Comparison of ENCODE assay signal across 23 cellular contexts in genomic region chr14:95915326-95915725, GRCh38. TPM values are rescaled to one million over a fixed set of nuclear protein-coding genes. Genes with fewer than 3 reads are reported as not detected.
DNase-seq lines count a peak whose midpoint lies in the region; ATAC-seq and TF ChIP-seq lines count a peak whose summit lies in the region.
"Had no signal": no experiment of that assay in that cellular context is flagged by ENCODE, and none has a peak within 500 bp of the region (broad histone marks: within the 10 kb centered on the region; RNA-seq: fewer than 3 reads in every experiment).

No MANE protein-coding gene starts in this region.

- H3K9ac ChIP-seq in HCT116 (ENCODE audit: low read length) (no peak overlapping the region), NT2/D1 (ENCODE audit: insufficient read length, low read depth) (peak overlapping the region; percentile 44), iPS-20b (ENCODE audit: low read depth, low read length) (0 out of 2 replicates have a peak overlapping the region, but pooled peaks have one; percentile 22)
- H3K9ac ChIP-seq: BLaER1 treated with 17β-estradiol and CSF1 and Interleukin-3, amounts not matched to agents 10 nM and 100 nM; KMS-11 had no signal

- TF ChIP-seq CTCF in HCT116 (IDR thresholded peaks at IDR 0.05 in 2 of 3, conservative IDR thresholded peaks at IDR 0.05 in 1 of 3; ENCODE audit: borderline replicate concordance in 1 of 3, insufficient read depth in 1 of 3, low read depth in 2 of 3, low read length in 2 of 3) (no peak), ascending aorta (IDR thresholded peaks at IDR 0.05) (no peak)

- TF ChIP-seq POLR2A in HCT116 (IDR thresholded peaks at IDR 0.05; ENCODE audit: borderline replicate concordance, extremely low read depth, insufficient read depth, insufficient read length), result no peak

- H3K9me3 ChIP-seq in HCT116 (ENCODE audit: control insufficient read depth in 1 of 2, insufficient read depth in 1 of 2, low read depth in 1 of 2, low read length in 2 of 2) (no peaks in the 10 kb centered on the region), NT2/D1 (ENCODE audit: insufficient read depth, low read length) (no peaks in the 10 kb centered on the region), iPS-20b (ENCODE audit: insufficient read depth, low read depth, low read length) (no peaks in the 10 kb centered on the region), ascending aorta (no peaks in the 10 kb centered on the region)
- H3K9me3 ChIP-seq: vagina had no signal

- ATAC-seq in HCT116 (peak; percentile 42; the same call in 1 of the 2 replicates), GM21576 (IDR thresholded peaks at IDR 0.05; ENCODE audit: unreplicated experiment) (no peak)
- ATAC-seq: effector memory CD8-positive, alpha-beta T cell had no signal

- H3K4me3 ChIP-seq in HCT116 (replicated peaks in 1 of 2; ENCODE audit: low read depth in 1 of 2, low read length in 2 of 2) (no peak overlapping the region), NT2/D1 (ENCODE audit: insufficient read length, low read depth) (no peak overlapping the region), iPS-20b (ENCODE audit: low read length) (no peak overlapping the region), ascending aorta (no peak overlapping the region)
- H3K4me3 ChIP-seq: BLaER1 treated with 17β-estradiol and CSF1 and Interleukin-3, amounts not matched to agents 10 nM and 100 nM; vagina had no signal

- H2AFZ ChIP-seq in HCT116 (ENCODE audit: low read depth, low read length, poor library complexity, severe bottlenecking), result no peak overlapping the region

- RAD21 ChIA-PET in HCT116 (lab: Charles Lee; ENCODE audit: low non-redundant PET in 1 of 2, low total read pairs in 2 of 2, uncharacterized antibody in 2 of 2, unreplicated experiment in 2 of 2), result no interaction called here

- H3K27me3 ChIP-seq in HCT116 (ENCODE audit: insufficient read depth, low read length) (peaks cover 27% of the 10 kb centered on the region; the same call in 1 of the 2 replicates), NT2/D1 (ENCODE audit: insufficient read depth, insufficient read length) (no peaks in the 10 kb centered on the region), iPS-20b (ENCODE audit: insufficient read depth, low read length) (no peaks in the 10 kb centered on the region), ascending aorta (no peaks in the 10 kb centered on the region)
- H3K27me3 ChIP-seq: BLaER1 treated with 17β-estradiol and CSF1 and Interleukin-3, amounts not matched to agents 10 nM and 100 nM; vagina had no signal

- H3K4me2 ChIP-seq in HCT116 (ENCODE audit: low read length), result no peak overlapping the region
- H3K4me2 ChIP-seq: KMS-11 had no signal

- peak; percentile 87 for DNase-seq in COLO668 (lab: John Stamatoyannopoulos, UW; ENCODE audit: unreplicated experiment)
- DNase-seq in HCT116 (ENCODE audit: low read depth, low spot score), result no peak
- DNase-seq in NT2/D1 (ENCODE audit: low read depth, low spot score), result peak; percentile 55
- DNase-seq in activated T-cell treated with anti-CD3 and anti-CD28 coated beads, Interleukin-2, amount 50 U/mL, for 1 hour, result no peak
- no peak for DNase-seq in ascending aorta (ENCODE audit: low spot score in 2 of 2)
- no peak for DNase-seq in SKM-1 treated with dmso at 0.1 percent for 144 hours (lab: John Stamatoyannopoulos, UW; ENCODE audit: unreplicated experiment)
- DNase-seq: activated CD4-positive, alpha-beta T cell treated with anti-CD3 and anti-CD28 coated beads for 48 hours; cerebellar nuclear complex; effector memory CD8-positive, alpha-beta T cell; GDM1; glutamatergic neuron; mammary epithelial cell; MV-4-11; NCI-H2029; NCI-H524; SHP77 treated with DMSO at 0.1 percent for 48 hours; T-helper 1 cell had no signal

- no peak for TF ChIP-seq RAD21 in HCT116 (IDR thresholded peaks at IDR 0.05; ENCODE audit: low read depth)

- intact Hi-C loops in HCT116 (cut with micrococcal nuclease), result no loop called here
- intact Hi-C loops in ascending aorta (cut with DNase I), result no loop called here

- no TSS peak for BruUV-seq in HCT116 (replicated peaks; lab: Mats Ljungman, UMichigan)

- no peaks in the 10 kb centered on the region for H3K79me2 ChIP-seq in HCT116 (ENCODE audit: insufficient read depth, low read length)

- POLR2A ChIA-PET in HCT116 (lab: Charles Lee), result no interaction called here

- H4K20me1 ChIP-seq in HCT116 (ENCODE audit: insufficient read depth), result no peaks in the 10 kb centered on the region
- H4K20me1 ChIP-seq: BLaER1 treated with 17β-estradiol and CSF1 and Interleukin-3, amounts not matched to agents 10 nM and 100 nM had no signal

- H3K9me2 ChIP-seq in HCT116 (ENCODE audit: insufficient read depth), result no peaks in the 10 kb centered on the region

- H3K4me1 ChIP-seq in HCT116 (ENCODE audit: control insufficient read depth in 1 of 2, insufficient read depth in 2 of 2, low read length in 2 of 2), result no peaks in the 10 kb centered on the region
- no peaks in the 10 kb centered on the region for H3K4me1 ChIP-seq in NT2/D1 (ENCODE audit: insufficient read depth, insufficient read length)
- H3K4me1 ChIP-seq in iPS-20b (ENCODE audit: insufficient read depth, low read length), result peaks cover 5% of the 10 kb centered on the region
- no peaks in the 10 kb centered on the region for H3K4me1 ChIP-seq in ascending aorta
- H3K4me1 ChIP-seq: vagina had no signal

- CTCF ChIA-PET in HCT116 (lab: Charles Lee), result no interaction called here

- H3K27ac ChIP-seq in HCT116 (ENCODE audit: low read depth, low read length) (no peak overlapping the region), iPS-20b (ENCODE audit: low read length) (no peak overlapping the region), ascending aorta (no peak overlapping the region)
- H3K27ac ChIP-seq: BLaER1 treated with 17β-estradiol and CSF1 and Interleukin-3, amounts not matched to agents 10 nM and 100 nM; KMS-11; vagina had no signal

- no peaks in the 10 kb centered on the region for H3K36me3 ChIP-seq in HCT116 (ENCODE audit: control insufficient read depth in 1 of 2, insufficient read depth in 2 of 2, low read length in 2 of 2)
- H3K36me3 ChIP-seq in NT2/D1 (ENCODE audit: insufficient read depth, insufficient read length, low read length), result peaks cover 5% of the 10 kb centered on the region
- H3K36me3 ChIP-seq in iPS-20b (ENCODE audit: insufficient read depth, low read depth, low read length), result peaks cover 5% of the 10 kb centered on the region; the same call in 1 of the 2 replicates
- H3K36me3 ChIP-seq in ascending aorta, result no peaks in the 10 kb centered on the region
- H3K36me3 ChIP-seq: BLaER1 treated with 17β-estradiol and CSF1 and Interleukin-3, amounts not matched to agents 10 nM and 100 nM; vagina had no signal

TF ChIP-seq in HCT116, 20 proteins besides CTCF, POLR2A, EP300 and RAD21:
- TF ChIP-seq SIN3A (IDR thresholded peaks at IDR 0.05; ENCODE audit: low read depth) (no peak), POLR2AphosphoS5 (IDR thresholded peaks at IDR 0.05; ENCODE audit: low read depth, low read length) (no peak), ATF3 (IDR thresholded peaks at IDR 0.05) (no peak), MAX (IDR thresholded peaks at IDR 0.05) (no peak), ZBTB33 (IDR thresholded peaks at IDR 0.05; ENCODE audit: extremely low read depth, insufficient replicate concordance, low read length) (no peak), EZH2 (IDR thresholded peaks at IDR 0.05) (no peak), TCF7L2 (IDR thresholded peaks at IDR 0.05; ENCODE audit: borderline replicate concordance, extremely low read depth, insufficient read depth, insufficient read length) (no peak), FOSL1 (IDR thresholded peaks at IDR 0.05; ENCODE audit: low read depth) (no peak), ELF1 (IDR thresholded peaks at IDR 0.05; ENCODE audit: borderline replicate concordance, low read depth) (no peak), ZFX (IDR thresholded peaks at IDR 0.05) (no peak)

RNA-seq across cellular contexts. Expression of gene TUNAR, which starts 38.7 kb away (rescaled TPM):
- not detected for total RNA-seq in HCT116 (2021; ENCODE audit: unreplicated experiment)
- polyA plus RNA-seq in HCT116 (2012), result not detected in 2 replicates
- not detected for total RNA-seq in ascending aorta
- total RNA-seq: mammary epithelial cell, omental fat pad, vagina had no signal
- polyA plus RNA-seq: mammary epithelial cell had no signal

Comparison
In these comparisons a context has a peak if more than half of its experiments do, and no peak if none do; other contexts are left out.
1. DNase-seq: peak in COLO668 (single experiment) and NT2/D1 (single experiment); none in HCT116 (single experiment), activated T-cell treated with anti-CD3 and anti-CD28 coated beads, Interleukin-2, amount 50 U/mL, for 1 hour (single experiment), ascending aorta (0 of 2) and SKM-1 treated with dmso at 0.1 percent for 144 hours (single experiment).